In genomic region chr9:137046094-137046787, GRCh38 we compare ENCODE assay signal across 1 cellular context.
TF ChIP-seq lines count a peak whose summit lies in the region.

Gene NPDC1 (minus strand): TSS chr9:137046177. CDS start chr9:137045989, 188 bp downstream.

TF ChIP-seq in HepG2, 621 proteins besides CTCF, POLR2A, EP300 and RAD21 (continued from another document and continues in another):
- TF ChIP-seq DMTF1 (CRISPR knock-in tag; IDR thresholded peaks at IDR 0.05) (no peak), FOXO1 (CRISPR knock-in tag; IDR thresholded peaks at IDR 0.05) (0 out of 2 replicates have a peak, but pooled peaks have one; percentile 57), BRF2 (CRISPR knock-in tag; IDR thresholded peaks at IDR 0.05) (0 out of 2 replicates have a peak, but pooled peaks have one; percentile 33), NRL (CRISPR knock-in tag; IDR thresholded peaks at IDR 0.05; ENCODE audit: borderline replicate concordance) (no peak; the same call in 1 of the 2 replicates), KMT2B (CRISPR knock-in tag; IDR thresholded peaks at IDR 0.05) (peak; percentile 49; the same call in 1 of the 2 replicates), WIZ (CRISPR knock-in tag; IDR thresholded peaks at IDR 0.05) (peak; percentile 91), ZC3H4 (CRISPR knock-in tag; IDR thresholded peaks at IDR 0.05; ENCODE audit: borderline replicate concordance) (no peak), SAFB2 (CRISPR knock-in tag; IDR thresholded peaks at IDR 0.05; ENCODE audit: borderline replicate concordance, low read depth) (peak; percentile 53; the same call in 1 of the 2 replicates), NCOA2 (CRISPR knock-in tag; IDR thresholded peaks at IDR 0.05) (peak; percentile 51; the same call in 1 of the 2 replicates), GFI1 (CRISPR knock-in tag; IDR thresholded peaks at IDR 0.05; ENCODE audit: borderline replicate concordance) (peak; percentile 19), ZNF766 (CRISPR knock-in tag; IDR thresholded peaks at IDR 0.05; ENCODE audit: borderline replicate concordance) (peak; percentile 51; the same call in 1 of the 2 replicates), NCOA1 (CRISPR knock-in tag; IDR thresholded peaks at IDR 0.05) (peak; percentile 85; the same call in 1 of the 2 replicates), ZBTB7B (CRISPR knock-in tag; IDR thresholded peaks at IDR 0.05) (peak; percentile 88; the same call in 1 of the 2 replicates), SMC3 (IDR thresholded peaks at IDR 0.05; ENCODE audit: low read length) (peak; percentile 31; the same call in 1 of the 2 replicates), ZBTB3 (CRISPR knock-in tag; IDR thresholded peaks at IDR 0.05; ENCODE audit: borderline replicate concordance, low read depth) (peak; percentile 53; the same call in 1 of the 2 replicates), HMG20B (CRISPR knock-in tag; conservative IDR thresholded peaks at IDR 0.05) (peak; percentile 66; the same call in 1 of the 2 replicates), MTERF4 (CRISPR knock-in tag; IDR thresholded peaks at IDR 0.05) (peak; percentile 76; the same call in 1 of the 2 replicates), CREBL2 (CRISPR knock-in tag; IDR thresholded peaks at IDR 0.05; ENCODE audit: borderline replicate concordance) (0 out of 2 replicates have a peak, but pooled peaks have one; percentile 25), KLF15 (CRISPR knock-in tag; IDR thresholded peaks at IDR 0.05; ENCODE audit: borderline replicate concordance) (no peak), ZNF280D (CRISPR knock-in tag; IDR thresholded peaks at IDR 0.05) (no peak), TEF (CRISPR knock-in tag; IDR thresholded peaks at IDR 0.05) (peak; percentile 32; the same call in 1 of the 2 replicates), SCMH1 (CRISPR knock-in tag; IDR thresholded peaks at IDR 0.05; ENCODE audit: borderline replicate concordance) (no peak), NAIF1 (CRISPR knock-in tag; IDR thresholded peaks at IDR 0.05; ENCODE audit: borderline replicate concordance) (peak; percentile 47; the same call in 1 of the 2 replicates), ZIK1 (CRISPR knock-in tag; IDR thresholded peaks at IDR 0.05; ENCODE audit: borderline replicate concordance, low read depth) (peak; percentile 76; the same call in 1 of the 2 replicates), ZNF629 (CRISPR knock-in tag; conservative IDR thresholded peaks at IDR 0.05) (peak; percentile 60; the same call in 1 of the 2 replicates), GATAD1 (CRISPR knock-in tag; IDR thresholded peaks at IDR 0.05) (peak; percentile 67), ZNF264 (CRISPR knock-in tag; IDR thresholded peaks at IDR 0.05) (peak; percentile 84; the same call in 1 of the 2 replicates), ZNF280B (CRISPR knock-in tag; IDR thresholded peaks at IDR 0.05; ENCODE audit: borderline replicate concordance) (peak; percentile 77), ZNF652 (CRISPR knock-in tag; IDR thresholded peaks at IDR 0.05; ENCODE audit: borderline replicate concordance, low read depth) (no peak), PHF21A (CRISPR knock-in tag; IDR thresholded peaks at IDR 0.05) (peak; percentile 56; the same call in 1 of the 2 replicates), ZNF883 (CRISPR knock-in tag; IDR thresholded peaks at IDR 0.05; ENCODE audit: not compliant biosample characterization) (peak; percentile 68), TERF1 (CRISPR knock-in tag; IDR thresholded peaks at IDR 0.05) (no peak), SMYD3 (CRISPR knock-in tag; IDR thresholded peaks at IDR 0.05) (0 out of 2 replicates have a peak, but pooled peaks have one; percentile 59), ZNF407 (CRISPR knock-in tag; IDR thresholded peaks at IDR 0.05; ENCODE audit: not compliant biosample characterization) (peak; percentile 32)
